Comparison of ENCODE assay signal across 18 cellular contexts in genomic region chr6:32216292-32216691, GRCh38. TPM values are rescaled to one million over a fixed set of nuclear protein-coding genes. Genes with fewer than 3 reads are reported as not detected.
A peak's percentile ranks its signal among the peaks of the same experiment; 100 is the strongest.
DNase-seq lines count a peak whose midpoint lies in the region; ATAC-seq, FAIRE-seq and TF ChIP-seq lines count a peak whose summit lies in the region.
"Had no signal": no experiment of that assay in that cellular context is flagged by ENCODE, and none has a peak within 500 bp of the region (broad histone marks: within the 10 kb centered on the region; RNA-seq: fewer than 3 reads in every experiment).

No MANE protein-coding gene starts in this region.

- WGBS in K562 (ENCODE audit: insufficient coverage, low coverage, missing lambda C conversion rate), result under 1% methylated on average over 10 of the region's 10 CpGs
- WGBS in suprapubic skin, result 91% methylated on average over 10 of the region's 10 CpGs

- POLR2A ChIA-PET in K562 (lab: Yijun Ruan, JAX), result no interaction called here

- H3K4me3 ChIP-seq in Karpas-422 (ENCODE audit: low read length) (no peak overlapping the region), K562 (no peak overlapping the region), suprapubic skin (no peak overlapping the region)
- H3K4me3 ChIP-seq: GM23338 had no signal

- H3K27ac Mint-ChIP-seq in activated naive CD8-positive, alpha-beta T cell treated with anti-CD3 and anti-CD28 coated beads for 36 hours, result no peak overlapping the region
- H3K27ac Mint-ChIP-seq: GM23338, HFFc6 had no signal

- TF ChIP-seq EP300 in K562 (IDR thresholded peaks at IDR 0.05; ENCODE audit: low read length) (no peak), suprapubic skin (IDR thresholded peaks at IDR 0.05) (no peak)

- H3K9ac ChIP-seq in Karpas-422 (ENCODE audit: low read length) (no peak overlapping the region), K562 (ENCODE audit: insufficient read depth in 1 of 2, low read depth in 2 of 2, low read length in 2 of 2) (no peak overlapping the region)

- BruUV-seq in K562 (replicated peaks; lab: Mats Ljungman, UMichigan), result no TSS peak

- DNase-seq in Karpas-422 (peak; percentile 37), K562 (ENCODE audit: extremely low read depth in 1 of 4, low spot score in 3 of 4) (peak in 3 of 4 experiments; percentile 47 to 73 (median 56)), islet precursor cell (peak; percentile 12), G401 (ENCODE audit: low spot score) (no peak), suprapubic skin (ENCODE audit: low spot score in 2 of 2) (no peak)
- no peak for DNase-seq in activated naive CD8-positive, alpha-beta T cell treated with anti-CD3 and anti-CD28 coated beads for 36 hours
- DNase-seq: C1 segment of cervical spinal cord; Calu3; CD4-positive, alpha-beta memory T cell; COR-L47; DMS53; DMS79 treated with DMSO at 0.1 percent for 48 hours; H9; HFFc6 had no signal

- H3K27me3 Mint-ChIP-seq in activated naive CD8-positive, alpha-beta T cell treated with anti-CD3 and anti-CD28 coated beads for 36 hours, result no peaks in the 10 kb centered on the region
- H3K27me3 Mint-ChIP-seq: CD4-positive, alpha-beta memory T cell had no signal

- H3K4me2 ChIP-seq in Karpas-422 (ENCODE audit: low read depth, low read length, poor library complexity, severe bottlenecking) (no peak overlapping the region), K562 (ENCODE audit: insufficient read depth, low read length) (no peak overlapping the region)
- H3K4me2 ChIP-seq: GM23338 had no signal

- H2AFZ ChIP-seq in Karpas-422 (ENCODE audit: low read length) (no peak overlapping the region), K562 (ENCODE audit: low read depth, low read length) (peak overlapping the region; percentile 57)
- H2AFZ ChIP-seq: GM23338 had no signal

- TF ChIP-seq POLR2A in K562 (conservative IDR thresholded peaks at IDR 0.05), result no peak
- no peak for TF ChIP-seq POLR2A in suprapubic skin (IDR thresholded peaks at IDR 0.05)

- H3K9me2 ChIP-seq in Karpas-422 (replicated peaks; ENCODE audit: insufficient read depth, low read length), result no peaks in the 10 kb centered on the region

- H3K4me1 ChIP-seq in Karpas-422 (ENCODE audit: low read length), result peaks cover 6% of the 10 kb centered on the region
- H3K4me1 ChIP-seq in K562 (replicated peaks in 1 of 2; ENCODE audit: control insufficient read depth in 2 of 2, insufficient read depth in 2 of 2, low read length in 2 of 2), result peaks cover 8 to 16% of the 10 kb centered on the region in 2 experiments; a peak in 4 of 5 replicates
- peaks cover 3% of the 10 kb centered on the region for H3K4me1 ChIP-seq in suprapubic skin

- H3K27me3 ChIP-seq in Karpas-422 (ENCODE audit: low read length) (no peaks in the 10 kb centered on the region), K562 (ENCODE audit: control insufficient read depth in 2 of 2, insufficient read depth in 2 of 2, low read length in 2 of 2) (peaks cover 12 to 39% of the 10 kb centered on the region in 2 experiments; a peak in 4 of 5 replicates), suprapubic skin (no peaks in the 10 kb centered on the region)

- no peaks in the 10 kb centered on the region for H3K4me1 Mint-ChIP-seq in activated naive CD8-positive, alpha-beta T cell treated with anti-CD3 and anti-CD28 coated beads for 36 hours
- H3K4me1 Mint-ChIP-seq: GM23338, H9 had no signal

- intact Hi-C loops in K562 (cut with micrococcal nuclease), result no loop called here

- no peaks in the 10 kb centered on the region for H3K36me3 ChIP-seq in Karpas-422 (ENCODE audit: insufficient read depth, low read length)
- no peaks in the 10 kb centered on the region for H3K36me3 ChIP-seq in K562 (ENCODE audit: control insufficient read depth, insufficient read depth, low read length)
- no peaks in the 10 kb centered on the region for H3K36me3 ChIP-seq in suprapubic skin

- H3K9me3 ChIP-seq in Karpas-422 (ENCODE audit: low read length) (no peaks in the 10 kb centered on the region), K562 (replicated peaks; ENCODE audit: control insufficient read depth, insufficient read depth, low read depth, low read length) (no peaks in the 10 kb centered on the region), suprapubic skin (no peaks in the 10 kb centered on the region)

- in situ Hi-C loops in K562 (cut with MboI) (no loop called here), G401 (cut with HindIII; ENCODE audit: low sequenced_read_pairs) (no loop called here)

- H4K20me1 ChIP-seq in Karpas-422 (ENCODE audit: insufficient read depth, low read depth, low read length) (no peaks in the 10 kb centered on the region), K562 (replicated peaks; ENCODE audit: control insufficient read depth, insufficient read depth, low read length) (no peaks in the 10 kb centered on the region; the same call in 1 of the 2 replicates)

- TF ChIP-seq CTCF in K562 (IDR thresholded peaks at IDR 0.05 in 2 of 3, conservative IDR thresholded peaks at IDR 0.05 in 1 of 3; ENCODE audit: insufficient read depth in 2 of 3, low read depth in 1 of 3, low read length in 3 of 3), result no peak
- no peak for TF ChIP-seq CTCF in suprapubic skin (IDR thresholded peaks at IDR 0.05)

- FAIRE-seq in K562 (lab: Jason Lieb, UNC), result peak; percentile 61
- FAIRE-seq: G401.6, GM12892 had no signal

- no peaks in the 10 kb centered on the region for H3K79me2 ChIP-seq in Karpas-422 (ENCODE audit: low read length)
- H3K79me2 ChIP-seq in K562 (ENCODE audit: control insufficient read depth, insufficient read depth, low read length), result no peaks in the 10 kb centered on the region

- no peak overlapping the region for H3K4me3 Mint-ChIP-seq in activated naive CD8-positive, alpha-beta T cell treated with anti-CD3 and anti-CD28 coated beads for 36 hours
- H3K4me3 Mint-ChIP-seq: CD4-positive, alpha-beta memory T cell; GM23338; HFFc6 had no signal

- H3K36me3 Mint-ChIP-seq in activated naive CD8-positive, alpha-beta T cell treated with anti-CD3 and anti-CD28 coated beads for 36 hours, result no peaks in the 10 kb centered on the region
- H3K36me3 Mint-ChIP-seq: CD4-positive, alpha-beta memory T cell had no signal

- ATAC-seq in K562, result peak; percentile 67
- ATAC-seq: GM23338, HCT116 had no signal

- no peak for TF ChIP-seq RAD21 in K562 (CRISPR knock-in tag; conservative IDR thresholded peaks at IDR 0.05 in 1 of 2, IDR thresholded peaks at IDR 0.05 in 1 of 2)

- H3K9me3 Mint-ChIP-seq in activated naive CD8-positive, alpha-beta T cell treated with anti-CD3 and anti-CD28 coated beads for 36 hours, result no peaks in the 10 kb centered on the region
- H3K9me3 Mint-ChIP-seq: CD4-positive, alpha-beta memory T cell; GM23338; H9; HFFc6 had no signal

- H3K27ac ChIP-seq in Karpas-422 (ENCODE audit: low read length) (no peak overlapping the region), K562 (ENCODE audit: extremely low read depth, low read depth, low read length) (no peak overlapping the region), suprapubic skin (no peak overlapping the region)

- no peaks in the 10 kb centered on the region for H3K9me1 ChIP-seq in K562 (ENCODE audit: control insufficient read depth, insufficient read depth, low read length)

- CTCF ChIA-PET in K562 (lab: Yijun Ruan, JAX; ENCODE audit: low intra/inter-chr PET ratio), result no interaction called here

RNA-seq across cellular contexts. Expression of gene NOTCH4, which starts 7.6 kb away (rescaled TPM):
- total RNA-seq in Karpas-422 (2014; rRNA removed; shearing (Covaris generic); ENCODE audit: low replicate concordance), result 1.5 and 5.2 TPM in 2 replicates
- 3.1 and 5.8 TPM in 2 replicates for total RNA-seq in K562 (2011; cell fraction: chromatin; rRNA removed; ENCODE audit: low replicate concordance)
- 4.2 TPM in 2 replicates for total RNA-seq in K562 (2011; cell fraction: nucleolus; rRNA removed)
- total RNA-seq in K562 (2011; cell fraction: nucleoplasm; rRNA removed), result 4.0 and 6.0 TPM in 2 replicates
- total RNA-seq in K562 (2014; rRNA removed) (2.7 and 3.5 TPM in 2 replicates), K562 (2014; rRNA removed; fragmentation: Illumina TruSeq; extraction: Trizol) (0.95 and 1.4 TPM in 2 replicates), K562 (2015; rRNA removed; fragmentation: Illumina TruSeq; extraction: Trizol) (1.7 and 1.9 TPM in 2 replicates), K562 (2021) (2.7 and 3.4 TPM in 2 replicates), suprapubic skin (10 to 100 TPM in 2 of 4 donors, 1 to 10 TPM in 2; 5.3 to 22.0 (median 10.2) TPM)
- polyA plus RNA-seq in K562 (2011; rRNA removed) (1.1 and 2.0 TPM in 2 replicates), K562 (2014; fragmentation: Illumina TruSeq; extraction: Trizol) (1.3 and 1.4 TPM in 2 replicates), K562 (2014; fragmentation: Nextera tagmentation; extraction: Ambion mirVana) (under 1 TPM; 0.24 to 0.50 TPM), K562 (2014; rRNA removed) (2.6 and 4.3 TPM in 2 replicates)
- 1.5 and 1.6 TPM in 2 replicates for polyA plus RNA-seq in K562 (2011; cell fraction: cytosol; rRNA removed)
- polyA plus RNA-seq in K562 (2011; cell fraction: nucleus; rRNA removed), result 1.7 and 3.0 TPM in 2 replicates
- polyA plus RNA-seq in K562 (2012), result 1.4 and 2.2 TPM in 2 replicates
- polyA minus RNA-seq in K562 (2011; rRNA and poly(A)+ RNA removed), result 1.2 and 1.6 TPM in 2 replicates
- polyA minus RNA-seq in K562 (2011; cell fraction: cytosol; rRNA and poly(A)+ RNA removed), result not detected in 2 replicates
- 2.7 and 3.2 TPM in 2 replicates for polyA minus RNA-seq in K562 (2011; cell fraction: nucleus; rRNA and poly(A)+ RNA removed)
- total RNA-seq in activated naive CD8-positive, alpha-beta T cell treated with anti-CD3 and anti-CD28 coated beads for 36 hours, result 1 to 10 TPM in 1 of 2 experiments, under 1 TPM in 1; 0.88 to 1.3 TPM
- 0.27 and 0.62 TPM in 2 replicates for total RNA-seq in G401 (2014; rRNA removed; shearing (Covaris generic))

RNA-seq across cellular contexts. Expression of gene GPSM3, which starts 23.8 kb away (rescaled TPM):
- total RNA-seq in Karpas-422 (2014; rRNA removed; shearing (Covaris generic); ENCODE audit: low replicate concordance), result 66.5 and 85.9 TPM in 2 replicates
- total RNA-seq in K562 (2011; cell fraction: chromatin; rRNA removed; ENCODE audit: low replicate concordance), result 11.8 and 26.5 TPM in 2 replicates
- 15.2 and 18.8 TPM in 2 replicates for total RNA-seq in K562 (2011; cell fraction: nucleolus; rRNA removed)
- 22.7 and 30.8 TPM in 2 replicates for total RNA-seq in K562 (2011; cell fraction: nucleoplasm; rRNA removed)
- total RNA-seq in K562 (2014; rRNA removed) (40.5 and 45.0 TPM in 2 replicates), K562 (2014; rRNA removed; fragmentation: Illumina TruSeq; extraction: Trizol) (13.5 and 14.0 TPM in 2 replicates), K562 (2015; rRNA removed; fragmentation: Illumina TruSeq; extraction: Trizol) (22.3 and 22.4 TPM in 2 replicates), K562 (2021) (37.3 and 42.6 TPM in 2 replicates), suprapubic skin (1 to 10 TPM; 4.8 to 5.5 (median 5.1) TPM)
- polyA plus RNA-seq in K562 (2011; rRNA removed) (24.4 and 51.8 TPM in 2 replicates), K562 (2014; fragmentation: Illumina TruSeq; extraction: Trizol) (39.6 and 46.5 TPM in 2 replicates), K562 (2014; fragmentation: Nextera tagmentation; extraction: Ambion mirVana) (1 to 10 TPM; 5.3 to 5.7 TPM), K562 (2014; rRNA removed) (32.2 and 35.1 TPM in 2 replicates)
- polyA plus RNA-seq in K562 (2011; cell fraction: cytosol; rRNA removed), result 44.6 and 52.4 TPM in 2 replicates
- 32.8 and 42.4 TPM in 2 replicates for polyA plus RNA-seq in K562 (2011; cell fraction: nucleus; rRNA removed)
- polyA plus RNA-seq in K562 (2012), result 34.2 and 146 TPM in 2 replicates
- polyA minus RNA-seq in K562 (2011; rRNA and poly(A)+ RNA removed), result 8.6 and 11.3 TPM in 2 replicates
- polyA minus RNA-seq in K562 (2011; cell fraction: cytosol; rRNA and poly(A)+ RNA removed), result 17.9 and 19.4 TPM in 2 replicates
- 4.0 and 7.3 TPM in 2 replicates for polyA minus RNA-seq in K562 (2011; cell fraction: nucleus; rRNA and poly(A)+ RNA removed)
- total RNA-seq in activated naive CD8-positive, alpha-beta T cell treated with anti-CD3 and anti-CD28 coated beads for 36 hours, result 10 to 100 TPM; 68.4 to 71.3 TPM
- 3.4 and 7.9 TPM in 2 replicates for total RNA-seq in G401 (2014; rRNA removed; shearing (Covaris generic))

RNA-seq across cellular contexts. Expression of gene PBX2, which starts 26.3 kb away (rescaled TPM):
- total RNA-seq in Karpas-422 (2014; rRNA removed; shearing (Covaris generic); ENCODE audit: low replicate concordance), result 51.7 and 84.0 TPM in 2 replicates
- 227 and 442 TPM in 2 replicates for total RNA-seq in K562 (2011; cell fraction: chromatin; rRNA removed; ENCODE audit: low replicate concordance)
- 178 and 203 TPM in 2 replicates for total RNA-seq in K562 (2011; cell fraction: nucleolus; rRNA removed)
- total RNA-seq in K562 (2011; cell fraction: nucleoplasm; rRNA removed), result 185 and 217 TPM in 2 replicates
- total RNA-seq in K562 (2014; rRNA removed) (55.6 and 63.8 TPM in 2 replicates), K562 (2014; rRNA removed; fragmentation: Illumina TruSeq; extraction: Trizol) (44.0 and 45.1 TPM in 2 replicates), K562 (2015; rRNA removed; fragmentation: Illumina TruSeq; extraction: Trizol) (60.0 and 62.5 TPM in 2 replicates), K562 (2021) (106 and 126 TPM in 2 replicates), suprapubic skin (10 to 100 TPM; 51.0 to 84.7 (median 63.8) TPM)
- polyA plus RNA-seq in K562 (2011; rRNA removed) (123 and 127 TPM in 2 replicates), K562 (2014; fragmentation: Illumina TruSeq; extraction: Trizol) (108 and 119 TPM in 2 replicates), K562 (2014; fragmentation: Nextera tagmentation; extraction: Ambion mirVana) (1 to 10 TPM; 1.9 to 2.8 TPM), K562 (2014; rRNA removed) (117 and 134 TPM in 2 replicates)
- 105 and 142 TPM in 2 replicates for polyA plus RNA-seq in K562 (2011; cell fraction: cytosol; rRNA removed)
- 340 and 411 TPM in 2 replicates for polyA plus RNA-seq in K562 (2011; cell fraction: nucleus; rRNA removed)
- 110 and 127 TPM in 2 replicates for polyA plus RNA-seq in K562 (2012)
- 55.9 and 77.0 TPM in 2 replicates for polyA minus RNA-seq in K562 (2011; rRNA and poly(A)+ RNA removed)
- polyA minus RNA-seq in K562 (2011; cell fraction: cytosol; rRNA and poly(A)+ RNA removed), result 46.1 and 60.9 TPM in 2 replicates
- polyA minus RNA-seq in K562 (2011; cell fraction: nucleus; rRNA and poly(A)+ RNA removed), result 68.7 and 70.2 TPM in 2 replicates
- 10 to 100 TPM; 56.4 to 56.9 TPM for total RNA-seq in activated naive CD8-positive, alpha-beta T cell treated with anti-CD3 and anti-CD28 coated beads for 36 hours
- 109 and 123 TPM in 2 replicates for total RNA-seq in G401 (2014; rRNA removed; shearing (Covaris generic))

RNA-seq across cellular contexts. Expression of gene AGER, which starts 32.2 kb away (rescaled TPM):
- total RNA-seq in Karpas-422 (2014; rRNA removed; shearing (Covaris generic); ENCODE audit: low replicate concordance), result 9.0 and 9.2 TPM in 2 replicates
- total RNA-seq in K562 (2011; cell fraction: chromatin; rRNA removed; ENCODE audit: low replicate concordance), result 28.3 and 66.0 TPM in 2 replicates
- 35.5 and 36.5 TPM in 2 replicates for total RNA-seq in K562 (2011; cell fraction: nucleolus; rRNA removed)
- 27.8 and 29.8 TPM in 2 replicates for total RNA-seq in K562 (2011; cell fraction: nucleoplasm; rRNA removed)
- total RNA-seq in K562 (2014; rRNA removed) (5.3 and 6.2 TPM in 2 replicates), K562 (2014; rRNA removed; fragmentation: Illumina TruSeq; extraction: Trizol) (2.0 and 2.2 TPM in 2 replicates), K562 (2015; rRNA removed; fragmentation: Illumina TruSeq; extraction: Trizol) (3.0 and 3.6 TPM in 2 replicates), K562 (2021) (7.8 and 11.5 TPM in 2 replicates), suprapubic skin (1 to 10 TPM in 3 of 4 donors, not detected in 1; 1.5 to 9.9 (median 4.8) TPM)
- polyA plus RNA-seq in K562 (2011; rRNA removed) (4.1 and 7.9 TPM in 2 replicates), K562 (2014; fragmentation: Illumina TruSeq; extraction: Trizol) (5.8 and 8.2 TPM in 2 replicates), K562 (2014; fragmentation: Nextera tagmentation; extraction: Ambion mirVana) (1 to 10 TPM; 1.2 to 1.8 TPM), K562 (2014; rRNA removed) (10.9 and 11.1 TPM in 2 replicates)
- polyA plus RNA-seq in K562 (2011; cell fraction: cytosol; rRNA removed), result 2.4 and 3.1 TPM in 2 replicates
- 75.1 and 86.2 TPM in 2 replicates for polyA plus RNA-seq in K562 (2011; cell fraction: nucleus; rRNA removed)
- 11.6 and 18.0 TPM in 2 replicates for polyA plus RNA-seq in K562 (2012)
- 0.78 and 0.81 TPM in 2 replicates for polyA minus RNA-seq in K562 (2011; rRNA and poly(A)+ RNA removed)
- polyA minus RNA-seq in K562 (2011; cell fraction: cytosol; rRNA and poly(A)+ RNA removed), result not detected in 2 replicates
- polyA minus RNA-seq in K562 (2011; cell fraction: nucleus; rRNA and poly(A)+ RNA removed), result 5.3 and 7.3 TPM in 2 replicates
- total RNA-seq in activated naive CD8-positive, alpha-beta T cell treated with anti-CD3 and anti-CD28 coated beads for 36 hours, result 10 to 100 TPM in 1 of 2 experiments, 1 to 10 TPM in 1; 9.6 to 11.5 TPM
- 3.8 and 17.4 TPM in 2 replicates for total RNA-seq in G401 (2014; rRNA removed; shearing (Covaris generic))

RNA-seq across cellular contexts. Expression of gene RNF5, which starts 38.1 kb away (rescaled TPM):
- total RNA-seq in Karpas-422 (2014; rRNA removed; shearing (Covaris generic); ENCODE audit: low replicate concordance), result 73.5 and 78.5 TPM in 2 replicates
- 19.1 and 20.3 TPM in 2 replicates for total RNA-seq in K562 (2011; cell fraction: chromatin; rRNA removed; ENCODE audit: low replicate concordance)
- 21.5 and 22.6 TPM in 2 replicates for total RNA-seq in K562 (2011; cell fraction: nucleolus; rRNA removed)
- total RNA-seq in K562 (2011; cell fraction: nucleoplasm; rRNA removed), result 36.4 and 49.9 TPM in 2 replicates
- total RNA-seq in K562 (2014; rRNA removed) (129 and 156 TPM in 2 replicates), K562 (2014; rRNA removed; fragmentation: Illumina TruSeq; extraction: Trizol) (123 and 128 TPM in 2 replicates), K562 (2015; rRNA removed; fragmentation: Illumina TruSeq; extraction: Trizol) (99.1 and 110 TPM in 2 replicates), K562 (2021) (149 and 154 TPM in 2 replicates), suprapubic skin (10 to 100 TPM; 55.7 to 73.0 (median 63.4) TPM)
- polyA plus RNA-seq in K562 (2011; rRNA removed) (161 and 163 TPM in 2 replicates), K562 (2014; fragmentation: Illumina TruSeq; extraction: Trizol) (227 and 245 TPM in 2 replicates), K562 (2014; fragmentation: Nextera tagmentation; extraction: Ambion mirVana) (10 to 100 TPM; 62.2 to 95.5 TPM), K562 (2014; rRNA removed) (207 and 223 TPM in 2 replicates)
- 240 and 251 TPM in 2 replicates for polyA plus RNA-seq in K562 (2011; cell fraction: cytosol; rRNA removed)
- 54.9 and 71.1 TPM in 2 replicates for polyA plus RNA-seq in K562 (2011; cell fraction: nucleus; rRNA removed)
- polyA plus RNA-seq in K562 (2012), result 213 and 399 TPM in 2 replicates
- polyA minus RNA-seq in K562 (2011; rRNA and poly(A)+ RNA removed), result 48.7 TPM in 2 replicates
- polyA minus RNA-seq in K562 (2011; cell fraction: cytosol; rRNA and poly(A)+ RNA removed), result 29.3 and 40.5 TPM in 2 replicates
- polyA minus RNA-seq in K562 (2011; cell fraction: nucleus; rRNA and poly(A)+ RNA removed), result 9.3 and 18.2 TPM in 2 replicates
- total RNA-seq in activated naive CD8-positive, alpha-beta T cell treated with anti-CD3 and anti-CD28 coated beads for 36 hours, result 10 to 100 TPM; 58.3 to 58.6 TPM
- 122 and 128 TPM in 2 replicates for total RNA-seq in G401 (2014; rRNA removed; shearing (Covaris generic))

Comparison
In these comparisons a context has a peak if more than half of its experiments do, and no peak if none do; other contexts are left out.
1. DNase-seq: peak in Karpas-422 (single experiment), K562 (3 of 4) and islet precursor cell (single experiment); none in activated naive CD8-positive, alpha-beta T cell treated with anti-CD3 and anti-CD28 coated beads for 36 hours (single experiment), G401 (single experiment) and suprapubic skin (0 of 2).